ENCODE assay signal across 5 cellular contexts in the genomic region with DNA sequence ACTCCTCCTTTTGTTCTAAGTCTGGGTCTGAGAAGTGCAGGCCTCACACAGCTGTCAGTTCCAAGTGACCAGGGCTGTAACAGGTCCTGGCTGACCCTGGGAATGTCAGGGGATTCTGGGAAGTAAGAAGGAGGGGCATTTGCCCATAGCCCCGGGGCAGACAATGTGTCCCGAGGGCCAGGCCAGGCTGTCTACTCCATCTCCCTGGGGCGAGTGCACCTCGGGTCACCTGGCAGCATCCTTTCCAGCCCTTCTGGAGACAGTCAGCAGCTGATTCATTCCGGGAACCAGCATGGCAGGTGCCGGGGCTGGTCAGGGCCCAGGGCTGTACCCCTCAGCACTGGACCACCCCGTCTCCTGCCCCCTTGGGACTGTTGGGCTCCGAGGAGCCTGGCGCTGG. TPM values are rescaled to one million over a fixed set of nuclear protein-coding genes. Genes with fewer than 3 reads are reported as not detected.
"Had no signal": no experiment of that assay in that cellular context is flagged by ENCODE, and none has a peak within 500 bp of the region (broad histone marks: within the 10 kb centered on the region; RNA-seq: fewer than 3 reads in every experiment).

No MANE protein-coding gene starts in this region.

RNA-seq across cellular contexts. Expression of gene ICOSLG, which starts 13.1 kb away (rescaled TPM):
- polyA plus RNA-seq: GM23248 had no signal

RNA-seq across cellular contexts. Expression of gene DNMT3L, which starts 34.1 kb away (rescaled TPM):
- total RNA-seq: GM23248, GM23338, H1, H4, HFFc6 had no signal
- polyA plus RNA-seq: GM23248 had no signal

RNA-seq across cellular contexts. Expression of gene AIRE, which starts 58.1 kb away (rescaled TPM):
- total RNA-seq: GM23248, H1, H4 had no signal
- polyA plus RNA-seq: GM23248, GM23338 had no signal
